ENCODE assay signal across 33 cellular contexts in the genomic region with DNA sequence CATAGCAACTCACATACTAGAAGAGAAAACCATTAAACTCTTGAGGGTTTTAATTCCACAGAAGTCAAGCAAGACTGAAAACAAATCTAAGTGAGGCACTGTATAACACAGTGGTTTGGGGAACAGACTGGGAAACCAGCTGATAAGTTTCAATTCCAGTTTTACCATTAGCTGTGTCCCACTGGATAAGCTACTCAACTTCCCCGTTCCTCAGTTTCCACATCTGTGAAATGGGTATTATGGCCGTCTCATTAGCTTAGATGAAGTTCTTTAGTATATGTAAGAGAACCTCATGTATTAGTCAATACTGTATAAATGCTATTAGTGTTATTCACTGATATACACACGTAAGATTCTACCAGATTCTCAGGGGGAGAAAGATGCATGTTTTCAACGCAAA.
A peak's percentile ranks its signal among the peaks of the same experiment; 100 is the strongest.
DNase-seq lines count a peak whose midpoint lies in the region; ATAC-seq and TF ChIP-seq lines count a peak whose summit lies in the region.
"Had no signal": no experiment of that assay in that cellular context is flagged by ENCODE, and none has a peak within 500 bp of the region (broad histone marks: within the 10 kb centered on the region; RNA-seq: fewer than 3 reads in every experiment).

No MANE protein-coding gene starts in this region.

- no peak overlapping the region for H3K27ac ChIP-seq in CD8-positive, alpha-beta T cell (ENCODE audit: low read depth, low read length)
- H3K27ac ChIP-seq: neutrophil, prostate gland, sigmoid colon, thoracic aorta had no signal

- H3K9ac ChIP-seq in NT2/D1 (ENCODE audit: insufficient read length, low read depth) = peak overlapping the region; percentile 65
- no peak overlapping the region for H3K9ac ChIP-seq in iPS-15b (ENCODE audit: low read depth, low read length)

- no peak overlapping the region for H3K27ac Mint-ChIP-seq in CD8-positive, alpha-beta T cell
- no peak overlapping the region for H3K27ac Mint-ChIP-seq in neural crest cell (ENCODE audit: unreplicated experiment)
- no peak overlapping the region for H3K27ac Mint-ChIP-seq in activated T-cell treated with anti-CD3 and anti-CD28 coated beads, Interleukin-2, amount 50 U/mL, for 24 hours
- H3K27ac Mint-ChIP-seq: activated CD8-positive, alpha-beta memory T cell treated with anti-CD3 and anti-CD28 coated beads, Interleukin-2, amount 10 ng/mL, durations not matched to agents 7 days and 5 days; activated naive CD8-positive, alpha-beta T cell treated with anti-CD3 and anti-CD28 coated beads, Interleukin-2, amount 50 U/mL, for 24 hours; stimulated activated naive CD8-positive, alpha-beta T cell treated with anti-CD3 and anti-CD28 coated beads, Interleukin-15, amount 100 ng/mL, for 72 hours; T-helper 1 cell treated with Interleukin-12 subunit alpha and Interleukin-12 subunit beta and Interleukin-4 antibody, amounts not matched to agents 30 μg/mL and 1 μg/mL, for 36 hours had no signal

- peaks cover 30% of the 10 kb centered on the region for H3K4me1 ChIP-seq in CD8-positive, alpha-beta T cell (ENCODE audit: insufficient read depth, low read length)
- H3K4me1 ChIP-seq in NT2/D1 (ENCODE audit: insufficient read depth, insufficient read length) (peaks cover 4% of the 10 kb centered on the region), iPS-15b (ENCODE audit: control insufficient read depth, insufficient read depth, low read length) (peaks cover 11% of the 10 kb centered on the region)
- H3K4me1 ChIP-seq: prostate gland had no signal

- POLR2A ChIA-PET in CD8-positive, alpha-beta T cell (lab: Charles Lee) = no interaction called here

- intact Hi-C loops in CD8-positive, alpha-beta T cell (cut with DNase I, micrococcal nuclease) = no loop called here

- no peaks in the 10 kb centered on the region for H3K9me3 ChIP-seq in CD8-positive, alpha-beta T cell (ENCODE audit: low read length)
- H3K9me3 ChIP-seq in NT2/D1 (ENCODE audit: insufficient read depth, low read length) = no peaks in the 10 kb centered on the region
- no peaks in the 10 kb centered on the region for H3K9me3 ChIP-seq in iPS-15b (ENCODE audit: control insufficient read depth, insufficient read depth, low read length)
- H3K9me3 ChIP-seq: neutrophil, prostate gland, sigmoid colon, thoracic aorta had no signal

- H3K36me3 Mint-ChIP-seq in CD8-positive, alpha-beta T cell = peaks cover 4% of the 10 kb centered on the region
- H3K36me3 Mint-ChIP-seq in neural crest cell (ENCODE audit: low read depth) = no peaks in the 10 kb centered on the region
- no peaks in the 10 kb centered on the region for H3K36me3 Mint-ChIP-seq in activated T-cell treated with anti-CD3 and anti-CD28 coated beads, Interleukin-2, amount 50 U/mL, for 24 hours (ENCODE audit: low read depth)
- H3K36me3 Mint-ChIP-seq: activated CD8-positive, alpha-beta memory T cell treated with anti-CD3 and anti-CD28 coated beads, Interleukin-2, amount 10 ng/mL, durations not matched to agents 7 days and 5 days had no signal

- no peak overlapping the region for H3K4me3 ChIP-seq in CD8-positive, alpha-beta T cell (ENCODE audit: low read depth, low read length)
- H3K4me3 ChIP-seq in NT2/D1 (ENCODE audit: insufficient read length, low read depth) = no peak overlapping the region
- peak overlapping the region; percentile 70 for H3K4me3 ChIP-seq in iPS-15b (ENCODE audit: low read depth, low read length)
- H3K4me3 ChIP-seq: prostate gland, sigmoid colon, thoracic aorta had no signal

- CTCF ChIA-PET in CD8-positive, alpha-beta T cell (lab: Charles Lee) = no interaction called here

- no peaks in the 10 kb centered on the region for H3K36me3 ChIP-seq in CD8-positive, alpha-beta T cell (ENCODE audit: insufficient read depth, low read length)
- H3K36me3 ChIP-seq in NT2/D1 (ENCODE audit: insufficient read depth, insufficient read length, low read length) (peaks cover 14% of the 10 kb centered on the region), iPS-15b (ENCODE audit: control insufficient read depth, insufficient read depth, low read length) (no peaks in the 10 kb centered on the region)
- H3K36me3 ChIP-seq: MG63, neutrophil, prostate gland, thoracic aorta had no signal

- H3K4me1 Mint-ChIP-seq in CD8-positive, alpha-beta T cell (ENCODE audit: low read depth) = peaks cover 23% of the 10 kb centered on the region
- H3K4me1 Mint-ChIP-seq in neural crest cell = peaks cover 19% of the 10 kb centered on the region
- H3K4me1 Mint-ChIP-seq in activated T-cell treated with anti-CD3 and anti-CD28 coated beads, Interleukin-2, amount 50 U/mL, for 24 hours (ENCODE audit: low read depth) = peaks cover 28% of the 10 kb centered on the region

- peak overlapping the region; percentile 19 for H3K4me3 Mint-ChIP-seq in CD8-positive, alpha-beta T cell
- peak overlapping the region; percentile 46 for H3K4me3 Mint-ChIP-seq in neural crest cell
- no peak overlapping the region for H3K4me3 Mint-ChIP-seq in activated T-cell treated with anti-CD3 and anti-CD28 coated beads, Interleukin-2, amount 50 U/mL, for 24 hours
- H3K4me3 Mint-ChIP-seq: activated CD8-positive, alpha-beta memory T cell treated with anti-CD3 and anti-CD28 coated beads, Interleukin-2, amount 10 ng/mL, durations not matched to agents 7 days and 5 days; central memory CD8-positive, alpha-beta T cell; T-helper 1 cell treated with Interleukin-12 subunit alpha and Interleukin-12 subunit beta and Interleukin-4 antibody, amounts not matched to agents 30 μg/mL and 1 μg/mL, for 36 hours had no signal

- H3K27me3 Mint-ChIP-seq in CD8-positive, alpha-beta T cell (ENCODE audit: low read depth) = peaks cover 32% of the 10 kb centered on the region
- H3K27me3 Mint-ChIP-seq in neural crest cell (ENCODE audit: low read depth) = peaks cover 60% of the 10 kb centered on the region
- H3K27me3 Mint-ChIP-seq in activated T-cell treated with anti-CD3 and anti-CD28 coated beads, Interleukin-2, amount 50 U/mL, for 24 hours = peaks cover 50% of the 10 kb centered on the region

- H3K27me3 ChIP-seq in CD8-positive, alpha-beta T cell (ENCODE audit: insufficient read depth, low read length) = peaks cover 25% of the 10 kb centered on the region
- H3K27me3 ChIP-seq in NT2/D1 (ENCODE audit: insufficient read depth, insufficient read length) (peaks cover 40% of the 10 kb centered on the region), iPS-15b (ENCODE audit: control insufficient read depth, insufficient read depth, low read length) (peaks cover 52% of the 10 kb centered on the region)

- no peak for ATAC-seq in CD8-positive, alpha-beta T cell
- no peak for ATAC-seq in HG03457 (IDR thresholded peaks at IDR 0.05; ENCODE audit: unreplicated experiment)
- ATAC-seq: activated CD8-positive, alpha-beta memory T cell treated with anti-CD3 and anti-CD28 coated beads, Interleukin-2, amount 10 ng/mL, durations not matched to agents 7 days and 5 days; activated naive CD8-positive, alpha-beta T cell treated with anti-CD3 and anti-CD28 coated beads, Interleukin-2, amount 50 U/mL, for 24 hours; left lobe of liver; Panc1; SK-N-SH treated with all-trans-retinoic acid at 6 μM for 48 hours; stimulated activated naive CD8-positive, alpha-beta T cell treated with anti-CD3 and anti-CD28 coated beads, Interleukin-15, amount 100 ng/mL, for 72 hours had no signal

- TF ChIP-seq CTCF in CD8-positive, alpha-beta T cell (IDR thresholded peaks at IDR 0.05) = no peak
- no peak for TF ChIP-seq CTCF in neural crest cell (conservative IDR thresholded peaks at IDR 0.05)

- no peak for DNase-seq in CD8-positive, alpha-beta T cell
- no peak for DNase-seq in NT2/D1 (ENCODE audit: low read depth, low spot score)
- DNase-seq in neural crest cell (ENCODE audit: low read depth, low spot score) = no peak
- DNase-seq in NCI-H226 = no peak
- DNase-seq in activated T-cell treated with anti-CD3 and anti-CD28 coated beads, Interleukin-2, amount 50 U/mL, for 24 hours = no peak
- DNase-seq: ACHN; activated CD8-positive, alpha-beta memory T cell treated with anti-CD3 and anti-CD28 coated beads, Interleukin-2, amount 10 ng/mL, durations not matched to agents 7 days and 5 days; activated gamma-delta T cell treated with Interleukin-2 at 50 U/mL for 16 hours; activated naive CD8-positive, alpha-beta T cell treated with anti-CD3 and anti-CD28 coated beads, Interleukin-2, amount 50 U/mL, for 24 hours; activated T-cell treated with anti-CD3 and anti-CD28 coated beads, Interleukin-2, amount 50 U/mL, for 48 hours; DND-41; foreskin melanocyte; KG1; MG63; NCI-H1417; NCI-H2029 treated with DMSO at 0.1 percent for 48 hours; NCI-H526; Right ventricle myocardium superior; sigmoid colon; stimulated activated CD4-positive, alpha-beta T cell treated with anti-CD3 and anti-CD28 coated beads, Interleukin-12 subunit alpha, Interleukin-12 subunit beta, amount 100 ng/mL, for 4 hours; stimulated activated CD4-positive, alpha-beta T cell treated with anti-CD3 and anti-CD28 coated beads, Interleukin-2, amount 100 ng/mL, for 48 hours; stimulated activated naive CD8-positive, alpha-beta T cell treated with anti-CD3 and anti-CD28 coated beads, Interleukin-15, amount 100 ng/mL, for 72 hours had no signal

- no peaks in the 10 kb centered on the region for H3K9me3 Mint-ChIP-seq in CD8-positive, alpha-beta T cell
- H3K9me3 Mint-ChIP-seq in neural crest cell = no peaks in the 10 kb centered on the region
- H3K9me3 Mint-ChIP-seq in activated T-cell treated with anti-CD3 and anti-CD28 coated beads, Interleukin-2, amount 50 U/mL, for 24 hours = no peaks in the 10 kb centered on the region
- H3K9me3 Mint-ChIP-seq: activated naive CD8-positive, alpha-beta T cell treated with anti-CD3 and anti-CD28 coated beads, Interleukin-2, amount 50 U/mL, for 24 hours; central memory CD8-positive, alpha-beta T cell; dendritic cell treated with granulocyte-macrophage colony-stimulating factor and Interleukin-4, amounts not matched to agents 40 ng/mL and 50 ng/mL, for 4 days; stimulated activated naive CD8-positive, alpha-beta T cell treated with anti-CD3 and anti-CD28 coated beads, Interleukin-15, amount 100 ng/mL, for 72 hours; T-helper 1 cell treated with Interleukin-12 subunit alpha and Interleukin-12 subunit beta and Interleukin-4 antibody, amounts not matched to agents 30 μg/mL and 1 μg/mL, for 36 hours had no signal
